ENCODE assay signal across 3 cellular contexts in genomic region chr11:2999464-2999998, GRCh38.
TF ChIP-seq lines count a peak whose summit lies in the region.

No MANE protein-coding gene starts in this region.

TF ChIP-seq in PFSK-1, 5 proteins besides CTCF, POLR2A, EP300 and RAD21:
- TF ChIP-seq FOXP2 (optimal IDR thresholded peaks at IDR 0.05; ENCODE audit: borderline replicate concordance, extremely low read depth, extremely low read length, insufficient read depth) (no peak), POLR2AphosphoS5 (IDR thresholded peaks at IDR 0.05; ENCODE audit: low read depth, low read length) (peak; percentile 39; the same call in 1 of the 2 replicates)

TF ChIP-seq in WTC11, 78 proteins besides CTCF, POLR2A, EP300 and RAD21:
- TF ChIP-seq RORB (CRISPR knock-in tag; IDR thresholded peaks at IDR 0.05) (no peak), NR3C1 (CRISPR knock-in tag; conservative IDR thresholded peaks at IDR 0.05; ENCODE audit: low read depth) (no peak), ATF6 (CRISPR knock-in tag; IDR thresholded peaks at IDR 0.05) (no peak), ATF2 (CRISPR knock-in tag; IDR thresholded peaks at IDR 0.05; ENCODE audit: borderline replicate concordance, low read depth) (no peak), PRDM15 (CRISPR knock-in tag; IDR thresholded peaks at IDR 0.05) (no peak), SOX15 (CRISPR knock-in tag; IDR thresholded peaks at IDR 0.05) (no peak)
TF ChIP-seq in WTC11: peak in this region for 0.

TF ChIP-seq in HepG2, 621 proteins besides CTCF, POLR2A, EP300 and RAD21:
- no peak for TF ChIP-seq ZNF563 (CRISPR knock-in tag; IDR thresholded peaks at IDR 0.05)
- TF ChIP-seq ZNF331 (CRISPR knock-in tag; IDR thresholded peaks at IDR 0.05) = peak; percentile 82; the same call in 1 of the 2 replicates
